In the genomic region with DNA sequence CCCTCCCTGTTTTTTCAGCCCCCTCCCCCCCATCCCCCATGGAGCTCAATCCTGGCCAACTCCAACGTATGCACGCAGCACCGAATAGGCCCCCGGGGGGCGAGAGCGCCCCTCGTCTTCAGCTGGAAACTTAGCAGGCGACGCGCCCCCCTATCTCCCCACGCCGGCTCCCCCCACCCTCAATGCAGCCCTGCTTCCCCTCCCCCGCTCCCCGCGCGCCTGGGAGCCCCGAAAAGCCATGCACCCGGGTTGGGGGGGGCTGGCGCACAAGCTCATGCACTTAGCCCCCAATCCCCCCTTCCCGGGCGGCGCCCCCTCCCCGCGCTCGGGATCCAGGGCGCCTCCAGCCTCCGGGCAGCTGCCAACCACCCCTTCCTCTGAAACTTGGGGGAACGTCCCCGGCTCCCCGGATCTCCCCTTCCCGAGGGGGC, we compare ENCODE assay signal across 8 cellular contexts. TPM values are rescaled to one million over a fixed set of nuclear protein-coding genes. Genes with fewer than 3 reads are reported as not detected.
DNase-seq lines count a peak whose midpoint lies in the region; ATAC-seq and TF ChIP-seq lines count a peak whose summit lies in the region.

No MANE protein-coding gene starts in this region.

- 1% methylated on average over 31 of the region's 31 CpGs for WGBS in liver

- DNase-seq in cardiac muscle cell (ENCODE audit: low read depth in 1 of 2, low spot score in 1 of 2): no peak
- DNase-seq in Right ventricle myocardium inferior (ENCODE audit: missing footprints): no peak
- DNase-seq in astrocyte of the spinal cord (ENCODE audit: low read depth, low spot score): no peak
- no peak for DNase-seq in DMS114 treated with DMSO at 0.1 percent for 48 hours (lab: John Stamatoyannopoulos, UW; ENCODE audit: unreplicated experiment)
- DNase-seq in occipital lobe (lab: John Stamatoyannopoulos, UW): no peak
- no peak for DNase-seq in effector CD8-positive, alpha-beta T cell (lab: John Stamatoyannopoulos, UW)

- H3K9ac ChIP-seq in liver (ENCODE audit: low read depth in 1 of 2, low read length in 2 of 2) (no peak overlapping the region), subcutaneous abdominal adipose tissue (ENCODE audit: low read length in 5 of 5) (peak overlapping the region in 4 of 5 donors; percentile 23 to 80 (median 72))

- no peak for TF ChIP-seq CTCF in cardiac muscle cell (IDR thresholded peaks at IDR 0.05; ENCODE audit: low read depth, low read length)
- TF ChIP-seq CTCF in astrocyte of the spinal cord (IDR thresholded peaks at IDR 0.05; ENCODE audit: low read depth, low read length): no peak
- no peak for TF ChIP-seq CTCF in liver (IDR thresholded peaks at IDR 0.05; ENCODE audit: low read depth, low read length, missing input control)

- in situ Hi-C loops in astrocyte of the spinal cord (cut with HindIII; ENCODE audit: low sequenced_read_pairs): no loop called here

- H3K9me3 ChIP-seq in cardiac muscle cell (ENCODE audit: low read depth): no peaks in the 10 kb centered on the region
- H3K9me3 ChIP-seq in liver (ENCODE audit: control insufficient read depth in 4 of 4, low read length in 3 of 4): no peaks in the 10 kb centered on the region
- H3K9me3 ChIP-seq in subcutaneous abdominal adipose tissue (ENCODE audit: control insufficient read depth in 5 of 5, low read length in 5 of 5): no peaks in the 10 kb centered on the region

- no peak for ATAC-seq in Right ventricle myocardium inferior

- H3K36me3 ChIP-seq in cardiac muscle cell: no peaks in the 10 kb centered on the region
- peaks cover 0 to 4% (median 0%) of the 10 kb centered on the region in 4 donors for H3K36me3 ChIP-seq in liver (ENCODE audit: control insufficient read depth in 4 of 4, insufficient read depth in 3 of 4, low read depth in 1 of 4, low read length in 3 of 4)
- peaks cover 0 to 6% (median 5%) of the 10 kb centered on the region in 5 donors for H3K36me3 ChIP-seq in subcutaneous abdominal adipose tissue (ENCODE audit: control insufficient read depth in 5 of 5, insufficient read depth in 5 of 5, low read length in 5 of 5)

- peaks cover 3% of the 10 kb centered on the region for H3K4me1 ChIP-seq in cardiac muscle cell (ENCODE audit: low read depth)
- peaks cover 19 to 37% (median 28%) of the 10 kb centered on the region in 4 donors for H3K4me1 ChIP-seq in liver (ENCODE audit: control insufficient read depth in 4 of 4, insufficient read depth in 4 of 4, low read length in 3 of 4)
- peaks cover 8 to 56% (median 47%) of the 10 kb centered on the region in 5 donors for H3K4me1 ChIP-seq in subcutaneous abdominal adipose tissue (ENCODE audit: control insufficient read depth in 5 of 5, insufficient read depth in 5 of 5, low read length in 5 of 5)

- intact Hi-C loops in Right ventricle myocardium inferior (cut with DNase I): loop anchor here (2.0 to 5.0 kb wide), 2 partner anchors 56 to 79 kb away; a partner anchor contains a TSS

- peaks cover 16% of the 10 kb centered on the region for H3K27me3 ChIP-seq in cardiac muscle cell
- H3K27me3 ChIP-seq in liver (ENCODE audit: control insufficient read depth in 4 of 4, insufficient read depth in 4 of 4, low read length in 3 of 4): no peaks in the 10 kb centered on the region
- no peaks in the 10 kb centered on the region for H3K27me3 ChIP-seq in subcutaneous abdominal adipose tissue (ENCODE audit: control insufficient read depth in 5 of 5, insufficient read depth in 4 of 5, low read length in 5 of 5)

- H3K4me3 ChIP-seq in cardiac muscle cell (peak overlapping the region; percentile 89), astrocyte of the spinal cord (ENCODE audit: low read depth, low read length) (peak overlapping the region; percentile 84), liver (ENCODE audit: low read depth in 1 of 3, low read length in 3 of 3) (peak overlapping the region; percentile 72 to 99 (median 75)), subcutaneous abdominal adipose tissue (ENCODE audit: low read depth in 1 of 5, low read length in 5 of 5) (peak overlapping the region in 4 of 5 donors; percentile 57 to 79 (median 70))

- no peak for TF ChIP-seq RAD21 in liver (IDR thresholded peaks at IDR 0.05)

- H3K27ac ChIP-seq in cardiac muscle cell (peak overlapping the region; percentile 90), liver (ENCODE audit: low read depth in 1 of 2, low read length in 2 of 2) (peak overlapping the region; percentile 90 to 93), subcutaneous abdominal adipose tissue (ENCODE audit: low read depth, low read length) (peak overlapping the region; percentile 54)

TF ChIP-seq in liver, 16 proteins besides CTCF, POLR2A, EP300 and RAD21:
- no peak for TF ChIP-seq TAF1 (conservative IDR thresholded peaks at IDR 0.05)
- TF ChIP-seq EGR1 (IDR thresholded peaks at IDR 0.05; ENCODE audit: low read depth in 2 of 2): no peak
- no peak for TF ChIP-seq HNF4A (conservative IDR thresholded peaks at IDR 0.05)
- TF ChIP-seq, protein P1, sequence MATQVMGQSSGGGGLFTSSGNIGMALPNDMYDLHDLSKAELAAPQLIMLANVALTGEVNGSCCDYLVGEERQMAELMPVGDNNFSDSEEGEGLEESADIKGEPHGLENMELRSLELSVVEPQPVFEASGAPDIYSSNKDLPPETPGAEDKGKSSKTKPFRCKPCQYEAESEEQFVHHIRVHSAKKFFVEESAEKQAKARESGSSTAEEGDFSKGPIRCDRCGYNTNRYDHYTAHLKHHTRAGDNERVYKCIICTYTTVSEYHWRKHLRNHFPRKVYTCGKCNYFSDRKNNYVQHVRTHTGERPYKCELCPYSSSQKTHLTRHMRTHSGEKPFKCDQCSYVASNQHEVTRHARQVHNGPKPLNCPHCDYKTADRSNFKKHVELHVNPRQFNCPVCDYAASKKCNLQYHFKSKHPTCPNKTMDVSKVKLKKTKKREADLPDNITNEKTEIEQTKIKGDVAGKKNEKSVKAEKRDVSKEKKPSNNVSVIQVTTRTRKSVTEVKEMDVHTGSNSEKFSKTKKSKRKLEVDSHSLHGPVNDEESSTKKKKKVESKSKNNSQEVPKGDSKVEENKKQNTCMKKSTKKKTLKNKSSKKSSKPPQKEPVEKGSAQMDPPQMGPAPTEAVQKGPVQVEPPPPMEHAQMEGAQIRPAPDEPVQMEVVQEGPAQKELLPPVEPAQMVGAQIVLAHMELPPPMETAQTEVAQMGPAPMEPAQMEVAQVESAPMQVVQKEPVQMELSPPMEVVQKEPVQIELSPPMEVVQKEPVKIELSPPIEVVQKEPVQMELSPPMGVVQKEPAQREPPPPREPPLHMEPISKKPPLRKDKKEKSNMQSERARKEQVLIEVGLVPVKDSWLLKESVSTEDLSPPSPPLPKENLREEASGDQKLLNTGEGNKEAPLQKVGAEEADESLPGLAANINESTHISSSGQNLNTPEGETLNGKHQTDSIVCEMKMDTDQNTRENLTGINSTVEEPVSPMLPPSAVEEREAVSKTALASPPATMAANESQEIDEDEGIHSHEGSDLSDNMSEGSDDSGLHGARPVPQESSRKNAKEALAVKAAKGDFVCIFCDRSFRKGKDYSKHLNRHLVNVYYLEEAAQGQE (IDR thresholded peaks at IDR 0.05): no peak
- TF ChIP-seq, protein P2, sequence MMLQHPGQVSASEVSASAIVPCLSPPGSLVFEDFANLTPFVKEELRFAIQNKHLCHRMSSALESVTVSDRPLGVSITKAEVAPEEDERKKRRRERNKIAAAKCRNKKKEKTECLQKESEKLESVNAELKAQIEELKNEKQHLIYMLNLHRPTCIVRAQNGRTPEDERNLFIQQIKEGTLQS (IDR thresholded peaks at IDR 0.05): no peak
- TF ChIP-seq, protein P3, sequence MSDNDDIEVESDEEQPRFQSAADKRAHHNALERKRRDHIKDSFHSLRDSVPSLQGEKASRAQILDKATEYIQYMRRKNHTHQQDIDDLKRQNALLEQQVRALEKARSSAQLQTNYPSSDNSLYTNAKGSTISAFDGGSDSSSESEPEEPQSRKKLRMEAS (IDR thresholded peaks at IDR 0.05): no peak
- no peak for TF ChIP-seq JUND (IDR thresholded peaks at IDR 0.05)
- TF ChIP-seq RXRA (IDR thresholded peaks at IDR 0.05): no peak
- TF ChIP-seq SP1 (IDR thresholded peaks at IDR 0.05): no peak
- TF ChIP-seq, protein P4, sequence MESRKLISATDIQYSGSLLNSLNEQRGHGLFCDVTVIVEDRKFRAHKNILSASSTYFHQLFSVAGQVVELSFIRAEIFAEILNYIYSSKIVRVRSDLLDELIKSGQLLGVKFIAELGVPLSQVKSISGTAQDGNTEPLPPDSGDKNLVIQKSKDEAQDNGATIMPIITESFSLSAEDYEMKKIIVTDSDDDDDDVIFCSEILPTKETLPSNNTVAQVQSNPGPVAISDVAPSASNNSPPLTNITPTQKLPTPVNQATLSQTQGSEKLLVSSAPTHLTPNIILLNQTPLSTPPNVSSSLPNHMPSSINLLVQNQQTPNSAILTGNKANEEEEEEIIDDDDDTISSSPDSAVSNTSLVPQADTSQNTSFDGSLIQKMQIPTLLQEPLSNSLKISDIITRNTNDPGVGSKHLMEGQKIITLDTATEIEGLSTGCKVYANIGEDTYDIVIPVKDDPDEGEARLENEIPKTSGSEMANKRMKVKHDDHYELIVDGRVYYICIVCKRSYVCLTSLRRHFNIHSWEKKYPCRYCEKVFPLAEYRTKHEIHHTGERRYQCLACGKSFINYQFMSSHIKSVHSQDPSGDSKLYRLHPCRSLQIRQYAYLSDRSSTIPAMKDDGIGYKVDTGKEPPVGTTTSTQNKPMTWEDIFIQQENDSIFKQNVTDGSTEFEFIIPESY (IDR thresholded peaks at IDR 0.05): no peak
- no peak for TF ChIP-seq YY1 (IDR thresholded peaks at IDR 0.05)
- TF ChIP-seq HNF4G (IDR thresholded peaks at IDR 0.05): no peak
- TF ChIP-seq GABPA (IDR thresholded peaks at IDR 0.05 in 1 of 2, conservative IDR thresholded peaks at IDR 0.05 in 1 of 2): no peak
- no peak for TF ChIP-seq FOXA2 (IDR thresholded peaks at IDR 0.05)
- TF ChIP-seq FOXA1 (IDR thresholded peaks at IDR 0.05): no peak
- no peak for TF ChIP-seq NR2F2 (IDR thresholded peaks at IDR 0.05)

RNA-seq across cellular contexts. Expression of a gene that starts 0.5 kb away (rescaled TPM):
- total RNA-seq in cardiac muscle cell: 14.6 and 20.5 TPM in 2 replicates
- polyA plus RNA-seq in cardiac muscle cell: 17.2 and 18.6 TPM in 2 replicates
- total RNA-seq in Right ventricle myocardium inferior: 30.8 TPM
- 10 to 100 TPM; 23.6 to 28.9 TPM for total RNA-seq in liver
- polyA plus RNA-seq in liver: 10 to 100 TPM in 1 of 2 donors, 1 to 10 TPM in 1; 2.9 to 11.7 TPM
- 2.0 TPM for total RNA-seq in occipital lobe

RNA-seq across cellular contexts. Expression of a gene that starts 57.7 kb away (rescaled TPM):
- total RNA-seq in cardiac muscle cell: 220 and 240 TPM in 2 replicates
- polyA plus RNA-seq in cardiac muscle cell: 217 and 219 TPM in 2 replicates
- total RNA-seq in Right ventricle myocardium inferior: 138 TPM
- 10 to 100 TPM; 43.8 to 64.4 TPM for total RNA-seq in liver
- 10 to 100 TPM; 40.3 to 72.7 TPM for polyA plus RNA-seq in liver
- total RNA-seq in occipital lobe: 61.3 TPM

RNA-seq across cellular contexts. Expression of a gene that starts 58.7 kb away (rescaled TPM):
- 32.6 and 35.4 TPM in 2 replicates for total RNA-seq in cardiac muscle cell
- 9.6 and 11.3 TPM in 2 replicates for polyA plus RNA-seq in cardiac muscle cell
- 16.1 TPM for total RNA-seq in Right ventricle myocardium inferior
- total RNA-seq in liver: 10 to 100 TPM; 10.8 to 14.1 TPM
- polyA plus RNA-seq in liver: 10 to 100 TPM in 1 of 2 donors, 1 to 10 TPM in 1; 5.6 to 10.4 TPM
- total RNA-seq in occipital lobe: 22.5 TPM

Comparison
In these comparisons a context has a peak if more than half of its experiments do, and no peak if none do; other contexts are left out.
1. H3K9ac ChIP-seq: peak in subcutaneous abdominal adipose tissue (4 of 5); none in liver (0 of 2).
2. Peak in every context shown above with its lines, with median percentiles within 50 percentile points of each other: H3K27ac ChIP-seq and H3K4me3 ChIP-seq.